ENCODE assay signal across 1 cellular context in the genomic region with DNA sequence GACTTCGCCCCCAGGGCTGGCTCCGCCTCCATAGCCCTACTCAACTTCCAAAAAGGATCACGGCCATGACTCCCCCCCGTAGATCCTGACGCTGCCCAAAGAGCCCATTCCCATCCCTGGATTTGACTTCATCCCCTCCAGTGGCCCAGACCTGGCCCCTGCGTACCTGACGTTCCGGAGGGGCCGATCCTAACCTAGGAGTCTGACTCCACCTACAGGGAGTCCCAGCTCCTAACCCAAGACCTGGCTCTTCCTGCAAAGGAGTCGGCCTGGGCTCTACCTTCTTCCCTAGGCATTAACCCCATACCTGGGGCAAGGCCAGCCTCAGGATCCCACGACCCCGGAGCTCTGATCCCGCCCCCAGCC.
TF ChIP-seq lines count a peak whose summit lies in the region.

No MANE protein-coding gene starts in this region.

TF ChIP-seq in GM12878, 131 proteins besides CTCF, POLR2A, EP300 and RAD21:
- TF ChIP-seq BRCA1 (IDR thresholded peaks at IDR 0.05; ENCODE audit: low read depth, low read length) (no peak), ZZZ3 (IDR thresholded peaks at IDR 0.05; ENCODE audit: control insufficient read depth, insufficient read length, low read depth) (no peak), HDAC6 (IDR thresholded peaks at IDR 0.05; ENCODE audit: unreplicated experiment) (no peak), RELA (IDR thresholded peaks at IDR 0.05; ENCODE audit: borderline replicate concordance, partially characterized antibody) (no peak), IKZF2 (IDR thresholded peaks at IDR 0.05) (no peak), EGR1 (IDR thresholded peaks at IDR 0.05; ENCODE audit: borderline replicate concordance in 1 of 2, low read depth in 2 of 2, low read length in 2 of 2) (no peak), SMARCA5 (IDR thresholded peaks at IDR 0.05) (no peak), NFXL1 (IDR thresholded peaks at IDR 0.05; ENCODE audit: borderline replicate concordance) (no peak), CHD4 (IDR thresholded peaks at IDR 0.05) (no peak)
- TF ChIP-seq, protein P1, sequence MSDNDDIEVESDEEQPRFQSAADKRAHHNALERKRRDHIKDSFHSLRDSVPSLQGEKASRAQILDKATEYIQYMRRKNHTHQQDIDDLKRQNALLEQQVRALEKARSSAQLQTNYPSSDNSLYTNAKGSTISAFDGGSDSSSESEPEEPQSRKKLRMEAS (IDR thresholded peaks at IDR 0.05; ENCODE audit: low read depth, low read length), result no peak
- TF ChIP-seq, protein P2, sequence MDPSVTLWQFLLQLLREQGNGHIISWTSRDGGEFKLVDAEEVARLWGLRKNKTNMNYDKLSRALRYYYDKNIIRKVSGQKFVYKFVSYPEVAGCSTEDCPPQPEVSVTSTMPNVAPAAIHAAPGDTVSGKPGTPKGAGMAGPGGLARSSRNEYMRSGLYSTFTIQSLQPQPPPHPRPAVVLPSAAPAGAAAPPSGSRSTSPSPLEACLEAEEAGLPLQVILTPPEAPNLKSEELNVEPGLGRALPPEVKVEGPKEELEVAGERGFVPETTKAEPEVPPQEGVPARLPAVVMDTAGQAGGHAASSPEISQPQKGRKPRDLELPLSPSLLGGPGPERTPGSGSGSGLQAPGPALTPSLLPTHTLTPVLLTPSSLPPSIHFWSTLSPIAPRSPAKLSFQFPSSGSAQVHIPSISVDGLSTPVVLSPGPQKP (IDR thresholded peaks at IDR 0.05; ENCODE audit: low read depth, low read length), result no peak
- TF ChIP-seq, protein P3, sequence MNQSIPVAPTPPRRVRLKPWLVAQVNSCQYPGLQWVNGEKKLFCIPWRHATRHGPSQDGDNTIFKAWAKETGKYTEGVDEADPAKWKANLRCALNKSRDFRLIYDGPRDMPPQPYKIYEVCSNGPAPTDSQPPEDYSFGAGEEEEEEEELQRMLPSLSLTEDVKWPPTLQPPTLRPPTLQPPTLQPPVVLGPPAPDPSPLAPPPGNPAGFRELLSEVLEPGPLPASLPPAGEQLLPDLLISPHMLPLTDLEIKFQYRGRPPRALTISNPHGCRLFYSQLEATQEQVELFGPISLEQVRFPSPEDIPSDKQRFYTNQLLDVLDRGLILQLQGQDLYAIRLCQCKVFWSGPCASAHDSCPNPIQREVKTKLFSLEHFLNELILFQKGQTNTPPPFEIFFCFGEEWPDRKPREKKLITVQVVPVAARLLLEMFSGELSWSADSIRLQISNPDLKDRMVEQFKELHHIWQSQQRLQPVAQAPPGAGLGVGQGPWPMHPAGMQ (IDR thresholded peaks at IDR 0.05; ENCODE audit: borderline replicate concordance), result no peak
